1 cellular context compared by ENCODE assay signal in genomic region chr22:31537019-31537535, GRCh38.
TF ChIP-seq lines count a peak whose summit lies in the region.

No MANE protein-coding gene starts in this region.

TF ChIP-seq in GM12878, 131 proteins besides CTCF, POLR2A, EP300 and RAD21 (continued from another document and continues in another):
- TF ChIP-seq CEBPZ (IDR thresholded peaks at IDR 0.05; ENCODE audit: low read depth, low read length) (no peak), NR2C1 (IDR thresholded peaks at IDR 0.05) (no peak), MEF2A (IDR thresholded peaks at IDR 0.05; ENCODE audit: insufficient read depth, low read depth, low read length) (0 out of 2 replicates have a peak, but pooled peaks have one; percentile 34), PML (IDR thresholded peaks at IDR 0.05; ENCODE audit: low read length) (no peak), SREBF1 (IDR thresholded peaks at IDR 0.05; ENCODE audit: low read length) (no peak), IRF3 (IDR thresholded peaks at IDR 0.05) (no peak), ZNF622 (IDR thresholded peaks at IDR 0.05) (no peak), SUZ12 (IDR thresholded peaks at IDR 0.05; ENCODE audit: unreplicated experiment) (no peak), CHD2 (IDR thresholded peaks at IDR 0.05; ENCODE audit: borderline replicate concordance, low read depth, low read length) (peak; percentile 55; the same call in 1 of the 2 replicates), STAT1 (conservative IDR thresholded peaks at IDR 0.05) (no peak), SRF (IDR thresholded peaks at IDR 0.05; ENCODE audit: low read depth in 2 of 2, low read length in 2 of 2) (no peak), NFYA (IDR thresholded peaks at IDR 0.05; ENCODE audit: borderline replicate concordance, low read depth, low read length) (no peak), MEF2B (IDR thresholded peaks at IDR 0.05; ENCODE audit: partially characterized antibody, poor library complexity, severe bottlenecking) (peak; percentile 16), CBX5 (IDR thresholded peaks at IDR 0.05; ENCODE audit: low read depth) (no peak), NKRF (conservative IDR thresholded peaks at IDR 0.05) (no peak), SREBF2 (IDR thresholded peaks at IDR 0.05; ENCODE audit: low read length) (no peak), USF1 (IDR thresholded peaks at IDR 0.05; ENCODE audit: borderline replicate concordance, extremely low read length, insufficient read depth, low read depth, low read length) (no peak), EED (IDR thresholded peaks at IDR 0.05; ENCODE audit: low read depth) (peak; percentile 92), ZSCAN29 (IDR thresholded peaks at IDR 0.05) (no peak), CREB1 (IDR thresholded peaks at IDR 0.05; ENCODE audit: low read depth) (peak; percentile 87), PAX8 (IDR thresholded peaks at IDR 0.05) (no peak), ZBTB40 (IDR thresholded peaks at IDR 0.05; ENCODE audit: borderline replicate concordance) (no peak), IKZF1 (conservative IDR thresholded peaks at IDR 0.05) (peak; percentile 97), SIN3A (IDR thresholded peaks at IDR 0.05; ENCODE audit: low read depth, low read length) (no peak), BACH1 (IDR thresholded peaks at IDR 0.05; ENCODE audit: borderline replicate concordance) (no peak; the same call in 1 of the 2 replicates), MYB (IDR thresholded peaks at IDR 0.05; ENCODE audit: borderline replicate concordance, low read depth, low read length) (peak; percentile 85; the same call in 1 of the 2 replicates), CUX1 (IDR thresholded peaks at IDR 0.05; ENCODE audit: insufficient replicate concordance, low read depth, low read length) (no peak), IKZF2 (IDR thresholded peaks at IDR 0.05) (peak; percentile 93 to 94), NFXL1 (IDR thresholded peaks at IDR 0.05; ENCODE audit: borderline replicate concordance) (no peak), GATAD2B (conservative IDR thresholded peaks at IDR 0.05; ENCODE audit: low read depth) (no peak; the same call in 1 of the 2 replicates), POLR2AphosphoS2 (IDR thresholded peaks at IDR 0.05; ENCODE audit: low read depth, low read length) (no peak), MLLT1 (IDR thresholded peaks at IDR 0.05) (peak; percentile 82), TCF12 (IDR thresholded peaks at IDR 0.05; ENCODE audit: low read depth, low read length) (peak; percentile 64), JUND (IDR thresholded peaks at IDR 0.05; ENCODE audit: low read depth, low read length) (peak; percentile 81; the same call in 1 of the 2 replicates), BCLAF1 (IDR thresholded peaks at IDR 0.05) (no peak), PBX3 (IDR thresholded peaks at IDR 0.05; ENCODE audit: insufficient replicate concordance, low read depth, low read length) (peak; percentile 21)
